7 cellular contexts compared by ENCODE assay signal in genomic region chr17:68511254-68511670, GRCh38. TPM values are rescaled to one million over a fixed set of nuclear protein-coding genes. Genes with fewer than 3 reads are reported as not detected.
DNase-seq lines count a peak whose midpoint lies in the region; ATAC-seq and TF ChIP-seq lines count a peak whose summit lies in the region.

No MANE protein-coding gene starts in this region.

- intact Hi-C loops in PC-9 (cut with micrococcal nuclease; ENCODE audit: unreplicated experiment): no loop called here

- POLR2A ChIA-PET in PC-9 (lab: Charles Lee; ENCODE audit: unreplicated experiment): interaction anchor here (0.6 kb wide), 1 partner anchor 10 kb away, joined by 3 read pairs; no protein-coding TSS in a partner anchor

- peaks cover 7% of the 10 kb centered on the region; the same call in 1 of the 2 replicates for H3K9me2 ChIP-seq in GM23338 (ENCODE audit: insufficient read depth)
- no peaks in the 10 kb centered on the region for H3K9me2 ChIP-seq in PC-9 (ENCODE audit: insufficient read depth)

- H2AFZ ChIP-seq in GM23338 (peak overlapping the region; percentile 97), PC-9 (peak overlapping the region; percentile 97), osteoblast (ENCODE audit: low read length) (peak overlapping the region; percentile 94)

- H3K27me3 ChIP-seq in GM23338 (ENCODE audit: insufficient read depth) (no peaks in the 10 kb centered on the region), PC-9 (ENCODE audit: insufficient read depth, low read depth) (no peaks in the 10 kb centered on the region), osteoblast (ENCODE audit: insufficient read depth, low read length) (no peaks in the 10 kb centered on the region)

- no peak for ATAC-seq in GM23338
- ATAC-seq in GM21723 (IDR thresholded peaks at IDR 0.05; ENCODE audit: unreplicated experiment): no peak

- peaks cover 16% of the 10 kb centered on the region for H3K36me3 Mint-ChIP-seq in GM23338 (ENCODE audit: low read depth)
- H3K36me3 Mint-ChIP-seq in endothelial cell (ENCODE audit: low read depth, unreplicated experiment): peaks cover 24% of the 10 kb centered on the region

- H3K36me3 ChIP-seq in GM23338 (ENCODE audit: insufficient read depth) (peaks cover 12% of the 10 kb centered on the region; the same call in 1 of the 2 replicates), PC-9 (ENCODE audit: low read depth) (peaks cover 13% of the 10 kb centered on the region; the same call in 1 of the 2 replicates), osteoblast (ENCODE audit: insufficient read depth, low read length) (peaks cover 13% of the 10 kb centered on the region)

- BruUV-seq in PC-9 (replicated peaks; lab: Mats Ljungman, UMichigan): TSS peak; percentile 84

- CTCF ChIA-PET in PC-9 (lab: Charles Lee): no interaction called here

- H3K27ac Mint-ChIP-seq in GM23338 (peak overlapping the region; percentile 84), endothelial cell (ENCODE audit: unreplicated experiment) (peak overlapping the region; percentile 99)

- DNase-seq in GM23338 (ENCODE audit: low spot score): no peak
- no peak for DNase-seq in PC-9
- no peak for DNase-seq in endothelial cell (ENCODE audit: low spot score)
- peak; percentile 77 for DNase-seq in osteoblast (ENCODE audit: insufficient read length, low spot score, missing footprints)
- no peak for DNase-seq in NCI-H524 treated with DMSO at 0.1 percent for 48 hours (lab: John Stamatoyannopoulos, UW)
- no peak for DNase-seq in NCI-H146 treated with DMSO at 0.1 percent for 48 hours (lab: John Stamatoyannopoulos, UW; ENCODE audit: unreplicated experiment)

- H3F3A ChIP-seq in GM23338 (replicated peaks; ENCODE audit: low read depth) (0 out of 2 replicates have a peak, but pooled peaks cover 3% of the 10 kb centered on the region), PC-9 (ENCODE audit: insufficient read depth, low read depth) (0 out of 2 replicates have a peak, but pooled peaks cover 6% of the 10 kb centered on the region)

- peak overlapping the region; percentile 91 for H3K4me3 ChIP-seq in GM23338
- peak overlapping the region; percentile 94 for H3K4me3 ChIP-seq in PC-9
- peak overlapping the region; percentile 80 for H3K4me3 ChIP-seq in osteoblast (ENCODE audit: insufficient read depth, low read length)

- peaks cover 26% of the 10 kb centered on the region for H3K4me1 ChIP-seq in GM23338 (ENCODE audit: insufficient read depth)
- peaks cover 20% of the 10 kb centered on the region for H3K4me1 ChIP-seq in PC-9 (replicated peaks; ENCODE audit: insufficient read depth)
- H3K4me1 ChIP-seq in osteoblast (ENCODE audit: insufficient read depth, low read length): peaks cover 27% of the 10 kb centered on the region

- H3K27me3 Mint-ChIP-seq in GM23338 (ENCODE audit: insufficient read depth, low read depth, poor library complexity) (peaks cover 8% of the 10 kb centered on the region), endothelial cell (ENCODE audit: unreplicated experiment) (peaks cover 20% of the 10 kb centered on the region)

- H3K9me3 ChIP-seq in PC-9 (ENCODE audit: insufficient read depth, low read depth): no peaks in the 10 kb centered on the region
- H3K9me3 ChIP-seq in osteoblast (ENCODE audit: low read depth, low read length): no peaks in the 10 kb centered on the region

- H3K4me1 Mint-ChIP-seq in GM23338 (peaks cover 27% of the 10 kb centered on the region), endothelial cell (ENCODE audit: unreplicated experiment) (peaks cover 49% of the 10 kb centered on the region)

- 0 out of 4 replicates have a peak, but pooled peaks of 1 of the 2 experiments have one; percentile 5 for TF ChIP-seq CTCF in GM23338 (conservative IDR thresholded peaks at IDR 0.05; ENCODE audit: low read depth in 2 of 2)
- no peak for TF ChIP-seq CTCF in PC-9 (conservative IDR thresholded peaks at IDR 0.05)
- TF ChIP-seq CTCF in endothelial cell (IDR thresholded peaks at IDR 0.05; ENCODE audit: unreplicated experiment): no peak
- no peak for TF ChIP-seq CTCF in osteoblast (IDR thresholded peaks at IDR 0.05; ENCODE audit: extremely low read depth, low read depth, low read length)

- no peaks in the 10 kb centered on the region for H3K9me3 Mint-ChIP-seq in GM23338
- no peaks in the 10 kb centered on the region for H3K9me3 Mint-ChIP-seq in endothelial cell (ENCODE audit: unreplicated experiment)

- H4K20me1 ChIP-seq in GM23338 (replicated peaks; ENCODE audit: insufficient read depth): peaks cover 18% of the 10 kb centered on the region
- peaks cover 17% of the 10 kb centered on the region for H4K20me1 ChIP-seq in PC-9 (ENCODE audit: insufficient read depth)
- peaks cover 30% of the 10 kb centered on the region for H4K20me1 ChIP-seq in osteoblast (ENCODE audit: insufficient read depth, low read length)

- H3K4me3 Mint-ChIP-seq in GM23338: peak overlapping the region; percentile 94
- peak overlapping the region; percentile 92 for H3K4me3 Mint-ChIP-seq in endothelial cell (ENCODE audit: unreplicated experiment)

- peak overlapping the region; percentile 97 for H3K27ac ChIP-seq in GM23338 (ENCODE audit: low read depth)
- H3K27ac ChIP-seq in PC-9: peak overlapping the region; percentile 13; the same call in 1 of the 2 replicates
- H3K27ac ChIP-seq in osteoblast (ENCODE audit: low read depth, low read length): peak overlapping the region; percentile 98

- H3K4me2 ChIP-seq in GM23338 (peak overlapping the region; percentile 93), PC-9 (peak overlapping the region; percentile 86), osteoblast (ENCODE audit: insufficient read depth, low read length) (peak overlapping the region; percentile 99)

- H3K79me2 ChIP-seq in GM23338 (replicated peaks; ENCODE audit: insufficient read depth) (peaks cover 37% of the 10 kb centered on the region), PC-9 (ENCODE audit: low read depth) (peaks cover 37% of the 10 kb centered on the region), osteoblast (ENCODE audit: insufficient read depth, low read length) (peaks cover 44% of the 10 kb centered on the region)

TF ChIP-seq in GM23338, 12 proteins besides CTCF, POLR2A, EP300 and RAD21 (continues in another document):
- TF ChIP-seq JUNB (IDR thresholded peaks at IDR 0.05; ENCODE audit: unreplicated experiment) (no peak), EZH2 (IDR thresholded peaks at IDR 0.05; ENCODE audit: low read depth, unreplicated experiment) (no peak), POLR2AphosphoS5 (IDR thresholded peaks at IDR 0.05; ENCODE audit: low read depth) (no peak)
- TF ChIP-seq, protein P1, sequence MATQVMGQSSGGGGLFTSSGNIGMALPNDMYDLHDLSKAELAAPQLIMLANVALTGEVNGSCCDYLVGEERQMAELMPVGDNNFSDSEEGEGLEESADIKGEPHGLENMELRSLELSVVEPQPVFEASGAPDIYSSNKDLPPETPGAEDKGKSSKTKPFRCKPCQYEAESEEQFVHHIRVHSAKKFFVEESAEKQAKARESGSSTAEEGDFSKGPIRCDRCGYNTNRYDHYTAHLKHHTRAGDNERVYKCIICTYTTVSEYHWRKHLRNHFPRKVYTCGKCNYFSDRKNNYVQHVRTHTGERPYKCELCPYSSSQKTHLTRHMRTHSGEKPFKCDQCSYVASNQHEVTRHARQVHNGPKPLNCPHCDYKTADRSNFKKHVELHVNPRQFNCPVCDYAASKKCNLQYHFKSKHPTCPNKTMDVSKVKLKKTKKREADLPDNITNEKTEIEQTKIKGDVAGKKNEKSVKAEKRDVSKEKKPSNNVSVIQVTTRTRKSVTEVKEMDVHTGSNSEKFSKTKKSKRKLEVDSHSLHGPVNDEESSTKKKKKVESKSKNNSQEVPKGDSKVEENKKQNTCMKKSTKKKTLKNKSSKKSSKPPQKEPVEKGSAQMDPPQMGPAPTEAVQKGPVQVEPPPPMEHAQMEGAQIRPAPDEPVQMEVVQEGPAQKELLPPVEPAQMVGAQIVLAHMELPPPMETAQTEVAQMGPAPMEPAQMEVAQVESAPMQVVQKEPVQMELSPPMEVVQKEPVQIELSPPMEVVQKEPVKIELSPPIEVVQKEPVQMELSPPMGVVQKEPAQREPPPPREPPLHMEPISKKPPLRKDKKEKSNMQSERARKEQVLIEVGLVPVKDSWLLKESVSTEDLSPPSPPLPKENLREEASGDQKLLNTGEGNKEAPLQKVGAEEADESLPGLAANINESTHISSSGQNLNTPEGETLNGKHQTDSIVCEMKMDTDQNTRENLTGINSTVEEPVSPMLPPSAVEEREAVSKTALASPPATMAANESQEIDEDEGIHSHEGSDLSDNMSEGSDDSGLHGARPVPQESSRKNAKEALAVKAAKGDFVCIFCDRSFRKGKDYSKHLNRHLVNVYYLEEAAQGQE (IDR thresholded peaks at IDR 0.05; ENCODE audit: unreplicated experiment): no peak

RNA-seq across cellular contexts. Expression of gene PRKAR1A, which starts 1.0 kb away (rescaled TPM):
- 100 and 106 TPM in 2 replicates for total RNA-seq in GM23338 (2014; rRNA removed; shearing (Covaris generic))
- polyA plus RNA-seq in GM23338 (2016; fragmentation: Nextera tagmentation; extraction: Ambion mirVana): 67.0 and 90.1 TPM in 2 replicates
- total RNA-seq in PC-9 (2021): 161 and 181 TPM in 2 replicates
- total RNA-seq in endothelial cell (ENCODE audit: unreplicated experiment): 248 TPM
- total RNA-seq in osteoblast: 234 and 259 TPM in 2 replicates

RNA-seq across cellular contexts. Expression of gene WIPI1, which starts 54.0 kb away (rescaled TPM):
- 29.3 and 30.1 TPM in 2 replicates for total RNA-seq in GM23338 (2014; rRNA removed; shearing (Covaris generic))
- 21.8 and 24.1 TPM in 2 replicates for polyA plus RNA-seq in GM23338 (2016; fragmentation: Nextera tagmentation; extraction: Ambion mirVana)
- total RNA-seq in PC-9 (2021): 10.0 and 11.2 TPM in 2 replicates
- 98.0 TPM for total RNA-seq in endothelial cell (ENCODE audit: unreplicated experiment)
- total RNA-seq in osteoblast: 190 and 220 TPM in 2 replicates

Comparison
In these comparisons a context has a peak if more than half of its experiments do, and no peak if none do; other contexts are left out.
1. H3K27ac ChIP-seq: peak in every context shown above with its lines; median percentile 98 in osteoblast; 97 in GM23338; 13 in PC-9.